In genomic region chr1:198880818-198881597, GRCh38 we compare ENCODE assay signal across 11 cellular contexts.
DNase-seq lines count a peak whose midpoint lies in the region; ATAC-seq and TF ChIP-seq lines count a peak whose summit lies in the region.
"Had no signal": no experiment of that assay in that cellular context is flagged by ENCODE, and none has a peak within 500 bp of the region (broad histone marks: within the 10 kb centered on the region; RNA-seq: fewer than 3 reads in every experiment).

No MANE protein-coding gene starts in this region.

- H3K27ac Mint-ChIP-seq in activated CD8-positive, alpha-beta T cell treated with anti-CD3 and anti-CD28 coated beads for 36 hours = peak overlapping the region; percentile 85
- H3K27ac Mint-ChIP-seq in glutamatergic neuron (ENCODE audit: unreplicated experiment) = no peak overlapping the region

- peaks cover 3% of the 10 kb centered on the region for H3K9me3 Mint-ChIP-seq in activated CD8-positive, alpha-beta T cell treated with anti-CD3 and anti-CD28 coated beads for 36 hours
- no peaks in the 10 kb centered on the region for H3K9me3 Mint-ChIP-seq in glutamatergic neuron (ENCODE audit: unreplicated experiment)

- H3K4me1 Mint-ChIP-seq in activated CD8-positive, alpha-beta T cell treated with anti-CD3 and anti-CD28 coated beads for 36 hours (ENCODE audit: low read depth) = peaks cover 39% of the 10 kb centered on the region
- H3K4me1 Mint-ChIP-seq in glutamatergic neuron (ENCODE audit: low read depth, unreplicated experiment) = peaks cover 1% of the 10 kb centered on the region

- no peaks in the 10 kb centered on the region for H3K27me3 Mint-ChIP-seq in activated CD8-positive, alpha-beta T cell treated with anti-CD3 and anti-CD28 coated beads for 36 hours
- no peaks in the 10 kb centered on the region for H3K27me3 Mint-ChIP-seq in glutamatergic neuron (ENCODE audit: unreplicated experiment)

- peak; percentile 93 for ATAC-seq in activated CD8-positive, alpha-beta T cell treated with anti-CD3 and anti-CD28 coated beads for 36 hours
- ATAC-seq in GM18520 (IDR thresholded peaks at IDR 0.05; ENCODE audit: unreplicated experiment) = no peak

- peaks cover 20% of the 10 kb centered on the region for H3K36me3 Mint-ChIP-seq in activated CD8-positive, alpha-beta T cell treated with anti-CD3 and anti-CD28 coated beads for 36 hours (ENCODE audit: low read depth)
- H3K36me3 Mint-ChIP-seq in glutamatergic neuron (ENCODE audit: unreplicated experiment) = no peaks in the 10 kb centered on the region

- intact Hi-C loops in activated CD8-positive, alpha-beta T cell treated with anti-CD3 and anti-CD28 coated beads for 36 hours (cut with micrococcal nuclease) = loop anchor here (2.0 kb wide), 1 partner anchor 38 kb away; no protein-coding TSS in a partner anchor

- CTCF ChIA-PET in activated CD8-positive, alpha-beta T cell treated with anti-CD3 and anti-CD28 coated beads for 36 hours (lab: Charles Lee) = no interaction called here

- DNase-seq in AG10803 (ENCODE audit: low read depth) (peak; percentile 94), HS-27A (ENCODE audit: low read depth) (peak; percentile 77), kidney tubule cell (ENCODE audit: low spot score) (peak; percentile 89), glutamatergic neuron (no peak), pons (ENCODE audit: low spot score) (no peak)
- peak; percentile 32 for DNase-seq in activated CD8-positive, alpha-beta T cell treated with anti-CD3 and anti-CD28 coated beads for 36 hours
- DNase-seq in central memory CD4-positive, alpha-beta T cell = no peak
- DNase-seq: NCI-H1105 had no signal

- TF ChIP-seq CTCF in AG10803 (conservative IDR thresholded peaks at IDR 0.05; ENCODE audit: low read length) (no peak), glutamatergic neuron (IDR thresholded peaks at IDR 0.05; ENCODE audit: partially characterized antibody, unreplicated experiment) (no peak)
- TF ChIP-seq CTCF in activated CD8-positive, alpha-beta T cell treated with anti-CD3 and anti-CD28 coated beads for 36 hours (IDR thresholded peaks at IDR 0.05) = no peak

- POLR2A ChIA-PET in activated CD8-positive, alpha-beta T cell treated with anti-CD3 and anti-CD28 coated beads for 36 hours (lab: Charles Lee) = no interaction called here

- no peak overlapping the region for H3K4me3 ChIP-seq in AG10803 (ENCODE audit: low read length)
- H3K4me3 ChIP-seq: cardiac muscle cell, right atrium auricular region had no signal

- H3K4me3 Mint-ChIP-seq in activated CD8-positive, alpha-beta T cell treated with anti-CD3 and anti-CD28 coated beads for 36 hours = no peak overlapping the region
- no peak overlapping the region for H3K4me3 Mint-ChIP-seq in glutamatergic neuron (ENCODE audit: unreplicated experiment)

Comparison
In these comparisons a context has a peak if more than half of its experiments do, and no peak if none do; other contexts are left out.
1. DNase-seq: peak in AG10803 (single experiment), HS-27A (single experiment), activated CD8-positive, alpha-beta T cell treated with anti-CD3 and anti-CD28 coated beads for 36 hours (single experiment) and kidney tubule cell (single experiment); none in glutamatergic neuron (single experiment), central memory CD4-positive, alpha-beta T cell (single experiment) and pons (single experiment).